In genomic region chr6:138987643-138988468, GRCh38 we compare ENCODE assay signal across 1 cellular context.
TF ChIP-seq lines count a peak whose summit lies in the region.

A gene with protein sequence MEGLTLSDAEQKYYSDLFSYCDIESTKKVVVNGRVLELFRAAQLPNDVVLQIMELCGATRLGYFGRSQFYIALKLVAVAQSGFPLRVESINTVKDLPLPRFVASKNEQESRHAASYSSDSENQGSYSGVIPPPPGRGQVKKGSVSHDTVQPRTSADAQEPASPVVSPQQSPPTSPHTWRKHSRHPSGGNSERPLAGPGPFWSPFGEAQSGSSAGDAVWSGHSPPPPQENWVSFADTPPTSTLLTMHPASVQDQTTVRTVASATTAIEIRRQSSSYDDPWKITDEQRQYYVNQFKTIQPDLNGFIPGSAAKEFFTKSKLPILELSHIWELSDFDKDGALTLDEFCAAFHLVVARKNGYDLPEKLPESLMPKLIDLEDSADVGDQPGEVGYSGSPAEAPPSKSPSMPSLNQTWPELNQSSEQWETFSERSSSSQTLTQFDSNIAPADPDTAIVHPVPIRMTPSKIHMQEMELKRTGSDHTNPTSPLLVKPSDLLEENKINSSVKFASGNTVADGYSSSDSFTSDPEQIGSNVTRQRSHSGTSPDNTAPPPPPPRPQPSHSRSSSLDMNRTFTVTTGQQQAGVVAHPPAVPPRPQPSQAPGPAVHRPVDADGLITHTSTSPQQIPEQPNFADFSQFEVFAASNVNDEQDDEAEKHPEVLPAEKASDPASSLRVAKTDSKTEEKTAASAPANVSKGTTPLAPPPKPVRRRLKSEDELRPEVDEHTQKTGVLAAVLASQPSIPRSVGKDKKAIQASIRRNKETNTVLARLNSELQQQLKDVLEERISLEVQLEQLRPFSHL (minus strand): TSS chr6:138988253. CDS start chr6:138987682, 571 bp downstream.

TF ChIP-seq in HepG2, 621 proteins besides CTCF, POLR2A, EP300 and RAD21 (continued from another document and continues in another):
- peak; percentile 71; the same call in 1 of the 2 replicates for TF ChIP-seq ZNF414 (CRISPR knock-in tag; IDR thresholded peaks at IDR 0.05)
- TF ChIP-seq SAFB2 (CRISPR knock-in tag; IDR thresholded peaks at IDR 0.05; ENCODE audit: borderline replicate concordance, low read depth) = no peak; the same call in 1 of the 2 replicates
- 0 out of 2 replicates have a peak, but pooled peaks have one; percentile 47 for TF ChIP-seq HIC2 (CRISPR knock-in tag; IDR thresholded peaks at IDR 0.05; ENCODE audit: low read depth)
- TF ChIP-seq HOXA7 (CRISPR knock-in tag; IDR thresholded peaks at IDR 0.05) = no peak
- TF ChIP-seq ZNF713 (CRISPR knock-in tag; IDR thresholded peaks at IDR 0.05) = peak; percentile 94; the same call in 1 of the 2 replicates
- TF ChIP-seq, protein P1, sequence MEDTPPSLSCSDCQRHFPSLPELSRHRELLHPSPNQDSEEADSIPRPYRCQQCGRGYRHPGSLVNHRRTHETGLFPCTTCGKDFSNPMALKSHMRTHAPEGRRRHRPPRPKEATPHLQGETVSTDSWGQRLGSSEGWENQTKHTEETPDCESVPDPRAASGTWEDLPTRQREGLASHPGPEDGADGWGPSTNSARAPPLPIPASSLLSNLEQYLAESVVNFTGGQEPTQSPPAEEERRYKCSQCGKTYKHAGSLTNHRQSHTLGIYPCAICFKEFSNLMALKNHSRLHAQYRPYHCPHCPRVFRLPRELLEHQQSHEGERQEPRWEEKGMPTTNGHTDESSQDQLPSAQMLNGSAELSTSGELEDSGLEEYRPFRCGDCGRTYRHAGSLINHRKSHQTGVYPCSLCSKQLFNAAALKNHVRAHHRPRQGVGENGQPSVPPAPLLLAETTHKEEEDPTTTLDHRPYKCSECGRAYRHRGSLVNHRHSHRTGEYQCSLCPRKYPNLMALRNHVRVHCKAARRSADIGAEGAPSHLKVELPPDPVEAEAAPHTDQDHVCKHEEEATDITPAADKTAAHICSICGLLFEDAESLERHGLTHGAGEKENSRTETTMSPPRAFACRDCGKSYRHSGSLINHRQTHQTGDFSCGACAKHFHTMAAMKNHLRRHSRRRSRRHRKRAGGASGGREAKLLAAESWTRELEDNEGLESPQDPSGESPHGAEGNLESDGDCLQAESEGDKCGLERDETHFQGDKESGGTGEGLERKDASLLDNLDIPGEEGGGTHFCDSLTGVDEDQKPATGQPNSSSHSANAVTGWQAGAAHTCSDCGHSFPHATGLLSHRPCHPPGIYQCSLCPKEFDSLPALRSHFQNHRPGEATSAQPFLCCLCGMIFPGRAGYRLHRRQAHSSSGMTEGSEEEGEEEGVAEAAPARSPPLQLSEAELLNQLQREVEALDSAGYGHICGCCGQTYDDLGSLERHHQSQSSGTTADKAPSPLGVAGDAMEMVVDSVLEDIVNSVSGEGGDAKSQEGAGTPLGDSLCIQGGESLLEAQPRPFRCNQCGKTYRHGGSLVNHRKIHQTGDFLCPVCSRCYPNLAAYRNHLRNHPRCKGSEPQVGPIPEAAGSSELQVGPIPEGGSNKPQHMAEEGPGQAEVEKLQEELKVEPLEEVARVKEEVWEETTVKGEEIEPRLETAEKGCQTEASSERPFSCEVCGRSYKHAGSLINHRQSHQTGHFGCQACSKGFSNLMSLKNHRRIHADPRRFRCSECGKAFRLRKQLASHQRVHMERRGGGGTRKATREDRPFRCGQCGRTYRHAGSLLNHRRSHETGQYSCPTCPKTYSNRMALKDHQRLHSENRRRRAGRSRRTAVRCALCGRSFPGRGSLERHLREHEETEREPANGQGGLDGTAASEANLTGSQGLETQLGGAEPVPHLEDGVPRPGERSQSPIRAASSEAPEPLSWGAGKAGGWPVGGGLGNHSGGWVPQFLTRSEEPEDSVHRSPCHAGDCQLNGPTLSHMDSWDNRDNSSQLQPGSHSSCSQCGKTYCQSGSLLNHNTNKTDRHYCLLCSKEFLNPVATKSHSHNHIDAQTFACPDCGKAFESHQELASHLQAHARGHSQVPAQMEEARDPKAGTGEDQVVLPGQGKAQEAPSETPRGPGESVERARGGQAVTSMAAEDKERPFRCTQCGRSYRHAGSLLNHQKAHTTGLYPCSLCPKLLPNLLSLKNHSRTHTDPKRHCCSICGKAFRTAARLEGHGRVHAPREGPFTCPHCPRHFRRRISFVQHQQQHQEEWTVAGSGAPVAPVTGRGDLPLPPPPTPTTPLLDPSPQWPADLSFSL (CRISPR knock-in tag; IDR thresholded peaks at IDR 0.05) = no peak
- no peak for TF ChIP-seq AKNA (CRISPR knock-in tag; IDR thresholded peaks at IDR 0.05; ENCODE audit: borderline replicate concordance)
- TF ChIP-seq ZNF431 (CRISPR knock-in tag; IDR thresholded peaks at IDR 0.05; ENCODE audit: borderline replicate concordance, low read depth) = peak; percentile 50; the same call in 1 of the 2 replicates
- TF ChIP-seq SNAPC4 (CRISPR knock-in tag; IDR thresholded peaks at IDR 0.05) = no peak
- TF ChIP-seq, protein P2, sequence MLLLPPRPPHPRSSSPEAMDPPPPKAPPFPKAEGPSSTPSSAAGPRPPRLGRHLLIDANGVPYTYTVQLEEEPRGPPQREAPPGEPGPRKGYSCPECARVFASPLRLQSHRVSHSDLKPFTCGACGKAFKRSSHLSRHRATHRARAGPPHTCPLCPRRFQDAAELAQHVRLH (CRISPR knock-in tag; IDR thresholded peaks at IDR 0.05; ENCODE audit: borderline replicate concordance, low read depth) = peak; percentile 96; the same call in 1 of the 2 replicates
- TF ChIP-seq CHD4 (IDR thresholded peaks at IDR 0.05; ENCODE audit: borderline replicate concordance, low read length) = no peak
- peak; percentile 95 for TF ChIP-seq TAF1 (CRISPR knock-in tag; IDR thresholded peaks at IDR 0.05)
- TF ChIP-seq NFKBIZ (CRISPR knock-in tag; IDR thresholded peaks at IDR 0.05) = peak; percentile 55; the same call in 1 of the 2 replicates
- no peak for TF ChIP-seq ZNF569 (CRISPR knock-in tag; IDR thresholded peaks at IDR 0.05; ENCODE audit: borderline replicate concordance)
- TF ChIP-seq ZNF768 (CRISPR knock-in tag; IDR thresholded peaks at IDR 0.05) = peak; percentile 72
- TF ChIP-seq, protein P3, sequence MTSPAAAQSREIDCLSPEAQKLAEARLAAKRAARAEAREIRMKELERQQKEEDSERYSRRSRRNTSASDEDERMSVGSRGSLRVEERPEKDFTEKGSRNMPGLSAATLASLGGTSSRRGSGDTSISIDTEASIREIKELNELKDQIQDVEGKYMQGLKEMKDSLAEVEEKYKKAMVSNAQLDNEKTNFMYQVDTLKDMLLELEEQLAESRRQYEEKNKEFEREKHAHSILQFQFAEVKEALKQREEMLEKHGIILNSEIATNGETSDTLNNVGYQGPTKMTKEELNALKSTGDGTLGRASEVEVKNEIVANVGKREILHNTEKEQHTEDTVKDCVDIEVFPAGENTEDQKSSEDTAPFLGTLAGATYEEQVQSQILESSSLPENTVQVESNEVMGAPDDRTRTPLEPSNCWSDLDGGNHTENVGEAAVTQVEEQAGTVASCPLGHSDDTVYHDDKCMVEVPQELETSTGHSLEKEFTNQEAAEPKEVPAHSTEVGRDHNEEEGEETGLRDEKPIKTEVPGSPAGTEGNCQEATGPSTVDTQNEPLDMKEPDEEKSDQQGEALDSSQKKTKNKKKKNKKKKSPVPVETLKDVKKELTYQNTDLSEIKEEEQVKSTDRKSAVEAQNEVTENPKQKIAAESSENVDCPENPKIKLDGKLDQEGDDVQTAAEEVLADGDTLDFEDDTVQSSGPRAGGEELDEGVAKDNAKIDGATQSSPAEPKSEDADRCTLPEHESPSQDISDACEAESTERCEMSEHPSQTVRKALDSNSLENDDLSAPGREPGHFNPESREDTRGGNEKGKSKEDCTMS (CRISPR knock-in tag; conservative IDR thresholded peaks at IDR 0.05) = no peak
- TF ChIP-seq TRIM24 (CRISPR knock-in tag; IDR thresholded peaks at IDR 0.05) = no peak
- TF ChIP-seq NR0B2 (CRISPR knock-in tag; IDR thresholded peaks at IDR 0.05) = peak; percentile 64
- TF ChIP-seq E2F2 (CRISPR knock-in tag; IDR thresholded peaks at IDR 0.05; ENCODE audit: borderline replicate concordance) = no peak
- TF ChIP-seq HOXD1 (CRISPR knock-in tag; IDR thresholded peaks at IDR 0.05) = no peak; the same call in 1 of the 2 replicates
- TF ChIP-seq ZNF773 (CRISPR knock-in tag; IDR thresholded peaks at IDR 0.05; ENCODE audit: borderline replicate concordance) = peak; percentile 75; the same call in 1 of the 2 replicates
